1 cellular context compared by ENCODE assay signal in genomic region chr14:31026395-31027096, GRCh38.
TF ChIP-seq lines count a peak whose summit lies in the region.

No MANE protein-coding gene starts in this region.

TF ChIP-seq in HepG2, 621 proteins besides CTCF, POLR2A, EP300 and RAD21 (continued from another document and continues in another):
- no peak for TF ChIP-seq GLMP (CRISPR knock-in tag; IDR thresholded peaks at IDR 0.05; ENCODE audit: borderline replicate concordance)
- no peak for TF ChIP-seq GZF1 (CRISPR knock-in tag; IDR thresholded peaks at IDR 0.05)
- peak; percentile 43; the same call in 1 of the 2 replicates for TF ChIP-seq SRY (CRISPR knock-in tag; IDR thresholded peaks at IDR 0.05)
- TF ChIP-seq IRF2 (CRISPR knock-in tag; IDR thresholded peaks at IDR 0.05), result peak; percentile 91
- peak; percentile 89 for TF ChIP-seq NFAT5 (CRISPR knock-in tag; IDR thresholded peaks at IDR 0.05)
- TF ChIP-seq, protein P1, sequence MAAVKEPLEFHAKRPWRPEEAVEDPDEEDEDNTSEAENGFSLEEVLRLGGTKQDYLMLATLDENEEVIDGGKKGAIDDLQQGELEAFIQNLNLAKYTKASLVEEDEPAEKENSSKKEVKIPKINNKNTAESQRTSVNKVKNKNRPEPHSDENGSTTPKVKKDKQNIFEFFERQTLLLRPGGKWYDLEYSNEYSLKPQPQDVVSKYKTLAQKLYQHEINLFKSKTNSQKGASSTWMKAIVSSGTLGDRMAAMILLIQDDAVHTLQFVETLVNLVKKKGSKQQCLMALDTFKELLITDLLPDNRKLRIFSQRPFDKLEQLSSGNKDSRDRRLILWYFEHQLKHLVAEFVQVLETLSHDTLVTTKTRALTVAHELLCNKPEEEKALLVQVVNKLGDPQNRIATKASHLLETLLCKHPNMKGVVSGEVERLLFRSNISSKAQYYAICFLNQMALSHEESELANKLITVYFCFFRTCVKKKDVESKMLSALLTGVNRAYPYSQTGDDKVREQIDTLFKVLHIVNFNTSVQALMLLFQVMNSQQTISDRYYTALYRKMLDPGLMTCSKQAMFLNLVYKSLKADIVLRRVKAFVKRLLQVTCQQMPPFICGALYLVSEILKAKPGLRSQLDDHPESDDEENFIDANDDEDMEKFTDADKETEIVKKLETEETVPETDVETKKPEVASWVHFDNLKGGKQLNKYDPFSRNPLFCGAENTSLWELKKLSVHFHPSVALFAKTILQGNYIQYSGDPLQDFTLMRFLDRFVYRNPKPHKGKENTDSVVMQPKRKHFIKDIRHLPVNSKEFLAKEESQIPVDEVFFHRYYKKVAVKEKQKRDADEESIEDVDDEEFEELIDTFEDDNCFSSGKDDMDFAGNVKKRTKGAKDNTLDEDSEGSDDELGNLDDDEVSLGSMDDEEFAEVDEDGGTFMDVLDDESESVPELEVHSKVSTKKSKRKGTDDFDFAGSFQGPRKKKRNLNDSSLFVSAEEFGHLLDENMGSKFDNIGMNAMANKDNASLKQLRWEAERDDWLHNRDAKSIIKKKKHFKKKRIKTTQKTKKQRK (IDR thresholded peaks at IDR 0.05; ENCODE audit: low read length), result no peak
- TF ChIP-seq RELA (CRISPR knock-in tag; IDR thresholded peaks at IDR 0.05), result 0 out of 2 replicates have a peak, but pooled peaks have one; percentile 42
- TF ChIP-seq ZNF569 (CRISPR knock-in tag; IDR thresholded peaks at IDR 0.05; ENCODE audit: borderline replicate concordance), result peak; percentile 78; the same call in 1 of the 2 replicates
- no peak; the same call in 1 of the 2 replicates for TF ChIP-seq BRD4 (CRISPR knock-in tag; IDR thresholded peaks at IDR 0.05)
- TF ChIP-seq SIN3A (IDR thresholded peaks at IDR 0.05; ENCODE audit: borderline replicate concordance, low read depth, low read length), result peak; percentile 92
- peak; percentile 53; the same call in 1 of the 2 replicates for TF ChIP-seq ZNF691 (CRISPR knock-in tag; IDR thresholded peaks at IDR 0.05; ENCODE audit: borderline replicate concordance, low read depth)
- no peak for TF ChIP-seq ZNF431 (CRISPR knock-in tag; IDR thresholded peaks at IDR 0.05; ENCODE audit: borderline replicate concordance, low read depth)
- TF ChIP-seq THAP8 (CRISPR knock-in tag; IDR thresholded peaks at IDR 0.05; ENCODE audit: borderline replicate concordance), result no peak
- TF ChIP-seq NBN (conservative IDR thresholded peaks at IDR 0.05), result no peak
- TF ChIP-seq ZFP90 (CRISPR knock-in tag; IDR thresholded peaks at IDR 0.05; ENCODE audit: borderline replicate concordance), result peak; percentile 22; the same call in 1 of the 2 replicates
- TF ChIP-seq HOXA9 (CRISPR knock-in tag; IDR thresholded peaks at IDR 0.05; ENCODE audit: borderline replicate concordance), result no peak
- no peak for TF ChIP-seq DR1 (CRISPR knock-in tag; IDR thresholded peaks at IDR 0.05)
- TF ChIP-seq ZNF383 (CRISPR knock-in tag; IDR thresholded peaks at IDR 0.05; ENCODE audit: borderline replicate concordance), result peak; percentile 26; the same call in 1 of the 2 replicates
- no peak; the same call in 1 of the 2 replicates for TF ChIP-seq ZNF543 (CRISPR knock-in tag; IDR thresholded peaks at IDR 0.05)
- no peak for TF ChIP-seq U2AF1 (optimal IDR thresholded peaks at IDR 0.05; ENCODE audit: low read depth, low read length)
- no peak for TF ChIP-seq ZNF780A (CRISPR knock-in tag; IDR thresholded peaks at IDR 0.05)
- no peak for TF ChIP-seq ZNF484 (CRISPR knock-in tag; IDR thresholded peaks at IDR 0.05; ENCODE audit: borderline replicate concordance, low read depth)
- TF ChIP-seq ZNF441 (CRISPR knock-in tag; IDR thresholded peaks at IDR 0.05; ENCODE audit: borderline replicate concordance), result peak; percentile 60
- no peak for TF ChIP-seq PRMT3 (CRISPR knock-in tag; IDR thresholded peaks at IDR 0.05; ENCODE audit: borderline replicate concordance, low read depth)
- TF ChIP-seq NONO (IDR thresholded peaks at IDR 0.05), result no peak
- no peak for TF ChIP-seq NONO (CRISPR knock-in tag; conservative IDR thresholded peaks at IDR 0.05)
- TF ChIP-seq POLR2AphosphoS5 (IDR thresholded peaks at IDR 0.05; ENCODE audit: low read depth, low read length), result peak; percentile 93
- no peak; the same call in 1 of the 2 replicates for TF ChIP-seq RFXAP (CRISPR knock-in tag; IDR thresholded peaks at IDR 0.05; ENCODE audit: borderline replicate concordance)
- TF ChIP-seq NFRKB (IDR thresholded peaks at IDR 0.05), result no peak
- TF ChIP-seq ZNF136 (CRISPR knock-in tag; IDR thresholded peaks at IDR 0.05; ENCODE audit: low read depth), result peak; percentile 91
- no peak for TF ChIP-seq BRF2 (CRISPR knock-in tag; IDR thresholded peaks at IDR 0.05)
- peak; percentile 75 for TF ChIP-seq ARID2 (CRISPR knock-in tag; IDR thresholded peaks at IDR 0.05; ENCODE audit: borderline replicate concordance)
- peak; percentile 88 for TF ChIP-seq ZFX (CRISPR knock-in tag; IDR thresholded peaks at IDR 0.05; ENCODE audit: low read depth)
- peak; percentile 92 for TF ChIP-seq XRCC5 (optimal IDR thresholded peaks at IDR 0.05; ENCODE audit: low read length)
- peak; percentile 98 for TF ChIP-seq ELF4 (CRISPR knock-in tag; IDR thresholded peaks at IDR 0.05; ENCODE audit: borderline replicate concordance)
- peak; percentile 88; the same call in 1 of the 2 replicates for TF ChIP-seq KDM5A (IDR thresholded peaks at IDR 0.05; ENCODE audit: borderline replicate concordance, low read length)
- peak; percentile 87 for TF ChIP-seq KDM2A (CRISPR knock-in tag; IDR thresholded peaks at IDR 0.05; ENCODE audit: borderline replicate concordance, low read depth)
- TF ChIP-seq ZNF501 (CRISPR knock-in tag; IDR thresholded peaks at IDR 0.05), result peak; percentile 98; the same call in 1 of the 2 replicates
- no peak for TF ChIP-seq FOXP1 (IDR thresholded peaks at IDR 0.05)
- TF ChIP-seq FOXP1 (CRISPR knock-in tag; IDR thresholded peaks at IDR 0.05), result peak; percentile 9; the same call in 1 of the 2 replicates
- peak; percentile 28; the same call in 1 of the 2 replicates for TF ChIP-seq SOX13 (IDR thresholded peaks at IDR 0.05)
- TF ChIP-seq SOX13 (CRISPR knock-in tag; conservative IDR thresholded peaks at IDR 0.05 in 1 of 2, IDR thresholded peaks at IDR 0.05 in 1 of 2), result peak in 1 of 2 experiments; percentile 92; a peak in 3 of 4 replicates
- TF ChIP-seq ZNF567 (CRISPR knock-in tag; IDR thresholded peaks at IDR 0.05; ENCODE audit: borderline replicate concordance), result peak; percentile 36; the same call in 1 of the 2 replicates
- TF ChIP-seq ZNF775 (CRISPR knock-in tag; IDR thresholded peaks at IDR 0.05; ENCODE audit: borderline replicate concordance), result no peak
- TF ChIP-seq ZBTB34 (CRISPR knock-in tag; IDR thresholded peaks at IDR 0.05), result no peak
- TF ChIP-seq PBX3 (CRISPR knock-in tag; IDR thresholded peaks at IDR 0.05; ENCODE audit: borderline replicate concordance), result no peak
- TF ChIP-seq PRPF4 (IDR thresholded peaks at IDR 0.05; ENCODE audit: low read depth, low read length, poor library complexity, severe bottlenecking), result no peak
- TF ChIP-seq, protein P2, sequence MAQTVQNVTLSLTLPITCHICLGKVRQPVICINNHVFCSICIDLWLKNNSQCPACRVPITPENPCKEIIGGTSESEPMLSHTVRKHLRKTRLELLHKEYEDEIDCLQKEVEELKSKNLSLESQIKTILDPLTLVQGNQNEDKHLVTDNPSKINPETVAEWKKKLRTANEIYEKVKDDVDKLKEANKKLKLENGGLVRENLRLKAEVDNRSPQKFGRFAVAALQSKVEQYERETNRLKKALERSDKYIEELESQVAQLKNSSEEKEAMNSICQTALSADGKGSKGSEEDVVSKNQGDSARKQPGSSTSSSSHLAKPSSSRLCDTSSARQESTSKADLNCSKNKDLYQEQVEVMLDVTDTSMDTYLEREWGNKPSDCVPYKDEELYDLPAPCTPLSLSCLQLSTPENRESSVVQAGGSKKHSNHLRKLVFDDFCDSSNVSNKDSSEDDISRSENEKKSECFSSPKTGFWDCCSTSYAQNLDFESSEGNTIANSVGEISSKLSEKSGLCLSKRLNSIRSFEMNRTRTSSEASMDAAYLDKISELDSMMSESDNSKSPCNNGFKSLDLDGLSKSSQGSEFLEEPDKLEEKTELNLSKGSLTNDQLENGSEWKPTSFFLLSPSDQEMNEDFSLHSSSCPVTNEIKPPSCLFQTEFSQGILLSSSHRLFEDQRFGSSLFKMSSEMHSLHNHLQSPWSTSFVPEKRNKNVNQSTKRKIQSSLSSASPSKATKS (CRISPR knock-in tag; IDR thresholded peaks at IDR 0.05), result no peak; the same call in 1 of the 2 replicates
- TF ChIP-seq RFX5 (IDR thresholded peaks at IDR 0.05; ENCODE audit: low read depth, low read length), result peak; percentile 54
- TF ChIP-seq ZNF776 (CRISPR knock-in tag; IDR thresholded peaks at IDR 0.05), result peak; percentile 74
- no peak for TF ChIP-seq ZFP36 (IDR thresholded peaks at IDR 0.05; ENCODE audit: borderline replicate concordance, low read depth, low read length, partially characterized antibody)
